ENCODE assay signal across 10 cellular contexts in the genomic region with DNA sequence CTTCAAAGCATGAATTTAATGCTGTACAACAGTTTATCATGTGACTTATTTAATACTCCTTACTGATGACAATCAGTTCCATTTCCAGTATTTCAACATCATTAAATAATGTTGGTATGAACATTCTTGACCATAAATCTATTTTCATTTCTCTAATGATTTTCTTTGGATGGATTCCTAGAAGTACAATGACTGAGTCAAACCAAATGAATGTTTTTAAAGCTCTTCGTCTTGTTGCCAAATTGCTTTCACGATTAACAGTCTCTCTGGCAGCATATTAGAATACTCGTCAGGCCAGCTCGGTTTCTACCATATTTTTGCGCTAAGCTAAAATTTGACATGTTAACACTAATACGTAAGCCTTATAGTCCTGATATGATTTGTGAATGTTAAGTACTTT.
DNase-seq lines count a peak whose midpoint lies in the region; ATAC-seq and TF ChIP-seq lines count a peak whose summit lies in the region.
"Had no signal": no experiment of that assay in that cellular context is flagged by ENCODE, and none has a peak within 500 bp of the region (broad histone marks: within the 10 kb centered on the region; RNA-seq: fewer than 3 reads in every experiment).

No MANE protein-coding gene starts in this region.

- no peak overlapping the region for H3K56ac ChIP-seq in IMR-90 (ENCODE audit: extremely low read depth, insufficient read depth, low read length)

- H3K4me3 Mint-ChIP-seq in MCF 10A (ENCODE audit: unreplicated experiment) = peak overlapping the region; percentile 66
- H3K4me3 Mint-ChIP-seq: neural crest cell had no signal

- H2AK5ac ChIP-seq in IMR-90 (ENCODE audit: low read depth, low read length) = no peak overlapping the region

- no peak overlapping the region for H3K9ac ChIP-seq in IMR-90 (ENCODE audit: low read depth, low read length)

- peak overlapping the region; percentile 19 for H3K27ac Mint-ChIP-seq in MCF 10A (ENCODE audit: low read depth, unreplicated experiment)

- H3K36me3 ChIP-seq in IMR-90 (ENCODE audit: control insufficient read depth, insufficient read depth, low read length) = no peaks in the 10 kb centered on the region

- ATAC-seq in IMR-90 (ENCODE audit: low read depth) = peak; percentile 10; the same call in 1 of the 2 replicates
- ATAC-seq in left cardiac atrium = peak; percentile 62 to 89
- ATAC-seq in GM19023 (IDR thresholded peaks at IDR 0.05; ENCODE audit: unreplicated experiment) = no peak
- ATAC-seq in HG03378 (IDR thresholded peaks at IDR 0.05; ENCODE audit: unreplicated experiment) = no peak

- intact Hi-C loops in IMR-90 (cut with micrococcal nuclease) = no loop called here
- intact Hi-C loops in MCF 10A (cut with micrococcal nuclease) = loop anchor here (5.0 kb wide), 1 partner anchor 292 kb away; no protein-coding TSS in a partner anchor
- intact Hi-C loops in left cardiac atrium (cut with DNase I) = no loop called here

- no peak overlapping the region for H3K18ac ChIP-seq in IMR-90 (ENCODE audit: low read depth, low read length)

- H2BK15ac ChIP-seq in IMR-90 (ENCODE audit: low read depth, low read length) = no peak overlapping the region

- H3K4ac ChIP-seq in IMR-90 (ENCODE audit: low read depth, low read length) = no peak overlapping the region

- H3K9me3 ChIP-seq in IMR-90 (ENCODE audit: control insufficient read depth, insufficient read depth, low read length) = no peaks in the 10 kb centered on the region

- no peaks in the 10 kb centered on the region for H3K36me3 Mint-ChIP-seq in MCF 10A (ENCODE audit: insufficient read depth, unreplicated experiment)

- CTCF ChIA-PET in IMR-90 (lab: Yijun Ruan, JAX) = interaction anchor here (0.8 to 1.0 kb wide), 3 partner anchors 285 to 326 kb away, joined by 3 to 6 read pairs (median 5); no protein-coding TSS in a partner anchor
- CTCF ChIA-PET in MCF 10A (lab: Yijun Ruan, JAX) = interaction anchor here (0.5 to 4.6 kb wide), 36 partner anchors 12 to 783 kb away, joined by 3 to 51 read pairs (median 3); no protein-coding TSS in a partner anchor

- H3K4me2 ChIP-seq in IMR-90 (ENCODE audit: low read depth, low read length) = peak overlapping the region; percentile 70; the same call in 1 of the 2 replicates

- no peak overlapping the region for H3K4me3 ChIP-seq in IMR-90 (ENCODE audit: insufficient read depth, low read depth, low read length)

- no peak overlapping the region for H2BK20ac ChIP-seq in IMR-90 (ENCODE audit: low read depth, low read length)

- no peak for TF ChIP-seq RAD21 in IMR-90 (IDR thresholded peaks at IDR 0.05; ENCODE audit: low read length)

- BruUV-seq in IMR-90 (replicated peaks; lab: Mats Ljungman, UMichigan) (no TSS peak), MCF 10A (replicated peaks; lab: Mats Ljungman, UMichigan) (no TSS peak)

- H4K20me1 ChIP-seq in IMR-90 (ENCODE audit: insufficient read depth, low read length) = no peaks in the 10 kb centered on the region

- H4K91ac ChIP-seq in IMR-90 (ENCODE audit: insufficient read depth, low read depth, low read length) = no peak overlapping the region

- TF ChIP-seq CTCF in IMR-90 (conservative IDR thresholded peaks at IDR 0.05; ENCODE audit: low read depth, low read length) (no peak), MCF 10A (IDR thresholded peaks at IDR 0.05; ENCODE audit: unreplicated experiment) (no peak)

- H3K9me3 Mint-ChIP-seq in MCF 10A (ENCODE audit: unreplicated experiment) = no peaks in the 10 kb centered on the region

- H4K8ac ChIP-seq in IMR-90 (ENCODE audit: low read depth in 2 of 2, low read length in 2 of 2) = no peak overlapping the region

- peaks cover 4% of the 10 kb centered on the region; the same call in 1 of the 2 replicates for H3K27me3 ChIP-seq in IMR-90 (ENCODE audit: control insufficient read depth, insufficient read depth, low read length)

- H3K9me1 ChIP-seq in IMR-90 (ENCODE audit: insufficient read depth, low read length) = no peaks in the 10 kb centered on the region

- TF ChIP-seq POLR2A in IMR-90 (IDR thresholded peaks at IDR 0.05; ENCODE audit: low read depth, low read length) = no peak

- H3K79me1 ChIP-seq in IMR-90 (ENCODE audit: low read depth in 1 of 2, low read length in 2 of 2) = no peaks in the 10 kb centered on the region

- in situ Hi-C loops in IMR-90 (cut with MboI; ENCODE audit: low sequenced_read_pairs) = loop anchor here (25.0 kb wide), 1 partner anchor 88 kb away; no protein-coding TSS in a partner anchor

- dilution Hi-C loops in IMR-90 (cut with HindIII; ENCODE audit: low sequenced_read_pairs, unreplicated experiment) = no loop called here

- no peak overlapping the region for H3K23ac ChIP-seq in IMR-90 (ENCODE audit: low read depth, low read length)

- H2AFZ ChIP-seq in IMR-90 (replicated peaks; ENCODE audit: low read length, poor library complexity) = no peak overlapping the region

- POLR2A ChIA-PET in IMR-90 (lab: Charles Lee; ENCODE audit: unreplicated experiment) (no interaction called here), MCF 10A (lab: Yijun Ruan, JAX) (interaction anchor here (0.7 to 1.0 kb wide), 4 partner anchors 21 to 581 kb away, joined by 3 to 4 read pairs (median 3); no protein-coding TSS in a partner anchor)

- no peak overlapping the region for H3K27ac ChIP-seq in IMR-90 (ENCODE audit: insufficient read depth, low read length)

- H3K4me1 Mint-ChIP-seq in MCF 10A (ENCODE audit: insufficient read depth, unreplicated experiment) = peaks cover 25% of the 10 kb centered on the region

- H2BK120ac ChIP-seq in IMR-90 (ENCODE audit: low read depth, low read length) = no peak overlapping the region

- H3K4me1 ChIP-seq in IMR-90 (ENCODE audit: control insufficient read depth, insufficient read depth, low read length) = 0 out of 2 replicates have a peak, but pooled peaks cover 2% of the 10 kb centered on the region

- H2BK5ac ChIP-seq in IMR-90 (ENCODE audit: low read depth, low read length, poor library complexity, severe bottlenecking) = no peak overlapping the region

- H3K27me3 Mint-ChIP-seq in MCF 10A (ENCODE audit: insufficient read depth, unreplicated experiment) = no peaks in the 10 kb centered on the region

- DNase-seq in IMR-90 = peak; percentile 65
- peak; percentile 70 for DNase-seq in MCF 10A (ENCODE audit: unreplicated experiment)
- DNase-seq in left cardiac atrium = no peak
- DNase-seq in smooth muscle cell of the brain vasculature (ENCODE audit: low read depth, low spot score) = peak; percentile 4
- DNase-seq in NCI-H1930 (lab: John Stamatoyannopoulos, UW) = no peak
- DNase-seq in stimulated activated CD4-positive, alpha-beta T cell treated with anti-CD3 and anti-CD28 coated beads, Interleukin-2, amount 100 ng/mL, for 48 hours = no peak
- DNase-seq: cortex of kidney had no signal

- 13% methylated on average over 2 of the region's 6 CpGs; no CpG with 5 or more reads in 1 of the 2 experiments for WGBS in IMR-90 (ENCODE audit: extremely low coverage in 2 of 2, insufficient read length in 1 of 2), 2 experiments

- no peak overlapping the region for H2AK9ac ChIP-seq in IMR-90 (replicated peaks; ENCODE audit: low read depth, low read length, poor library complexity)

- H3K14ac ChIP-seq in IMR-90 (replicated peaks; ENCODE audit: low read depth, low read length) = no peak overlapping the region

- no peak overlapping the region for H4K5ac ChIP-seq in IMR-90 (ENCODE audit: low read depth, low read length)

TF ChIP-seq in IMR-90, 13 proteins besides CTCF, POLR2A, EP300 and RAD21:
- TF ChIP-seq CEBPB (IDR thresholded peaks at IDR 0.05; ENCODE audit: low read depth, low read length) (peak; percentile 51; the same call in 1 of the 2 replicates), RCOR1 (IDR thresholded peaks at IDR 0.05; ENCODE audit: insufficient replicate concordance, low read length) (no peak)
TF ChIP-seq in IMR-90: peak in this region for 1.

Comparison
In these comparisons a context has a peak if more than half of its experiments do, and no peak if none do; other contexts are left out.
1. ATAC-seq: peak in IMR-90 (single experiment) and left cardiac atrium (2 of 2); none in GM19023 (single experiment) and HG03378 (single experiment).
2. DNase-seq: peak in IMR-90 (single experiment), MCF 10A (single experiment) and smooth muscle cell of the brain vasculature (single experiment); none in left cardiac atrium (single experiment), NCI-H1930 (0 of 2) and stimulated activated CD4-positive, alpha-beta T cell treated with anti-CD3 and anti-CD28 coated beads, Interleukin-2, amount 100 ng/mL, for 48 hours (0 of 2).